ENCODE assay signal across 10 cellular contexts in the genomic region with DNA sequence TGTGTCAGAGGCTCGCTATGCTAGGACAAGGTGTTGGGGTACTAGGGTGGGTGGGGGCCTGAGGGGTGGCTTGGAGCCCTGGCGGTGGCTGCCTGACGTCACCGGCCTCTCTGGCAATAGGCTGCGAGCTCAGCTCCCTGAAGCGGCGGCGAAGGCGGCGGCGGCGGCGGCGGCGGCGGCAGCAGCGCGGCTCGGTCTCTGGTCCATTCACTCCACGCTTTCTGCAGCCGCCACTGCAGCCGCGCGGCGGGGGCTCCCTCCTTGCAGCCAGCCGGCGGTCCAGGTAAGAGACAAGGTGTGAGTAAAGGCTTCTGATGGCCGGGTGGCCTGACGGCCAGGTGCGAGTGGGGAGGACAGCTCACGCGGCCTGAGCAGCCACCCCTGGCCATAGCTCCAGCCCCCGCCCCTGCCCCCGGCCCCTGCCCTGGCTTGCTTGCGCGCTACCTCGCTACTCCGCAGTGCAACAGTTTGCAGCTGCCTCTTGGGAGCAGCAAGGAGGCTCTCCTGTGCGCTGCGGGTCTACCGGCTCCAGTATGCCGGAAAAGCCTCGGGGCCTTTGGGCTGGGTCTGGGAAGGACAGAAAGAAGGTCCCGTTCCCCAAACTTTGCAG. TPM values are rescaled to one million over a fixed set of nuclear protein-coding genes. Genes with fewer than 3 reads are reported as not detected.
DNase-seq lines count a peak whose midpoint lies in the region; ATAC-seq and TF ChIP-seq lines count a peak whose summit lies in the region.
"Had no signal": no experiment of that assay in that cellular context is flagged by ENCODE, and none has a peak within 500 bp of the region (broad histone marks: within the 10 kb centered on the region; RNA-seq: fewer than 3 reads in every experiment).

A gene (plus strand): TSS at position 210 of the 610 bp plus-strand sequence. CDS start 1,444 bp downstream, outside the sequence.

- 2% methylated on average over 25 of the region's 44 CpGs for WGBS in smooth muscle cell (ENCODE audit: low lambda C conversion rate)

- H3K9me2 ChIP-seq in GM23338 (ENCODE audit: insufficient read depth): no peaks in the 10 kb centered on the region

- H3K4me1 ChIP-seq in GM23338 (ENCODE audit: insufficient read depth) (no peaks in the 10 kb centered on the region; the same call in 1 of the 2 replicates), smooth muscle cell (ENCODE audit: low read depth) (peaks cover 7% of the 10 kb centered on the region)

- no peak within 1 kb of the TSS for H3K27ac Mint-ChIP-seq in GM23338
- H3K27ac Mint-ChIP-seq in activated CD4-positive, alpha-beta T cell treated with anti-CD3 and anti-CD28 coated beads for 36 hours: no peak within 1 kb of the TSS

- H3K36me3 ChIP-seq in GM23338 (ENCODE audit: insufficient read depth): no peaks in the 10 kb centered on the region; the same call in 1 of the 2 replicates
- no peaks in the 10 kb centered on the region for H3K36me3 ChIP-seq in smooth muscle cell (ENCODE audit: low read depth)
- H3K36me3 ChIP-seq: ovary had no signal

- DNase-seq in GM23338 (ENCODE audit: low spot score): peak; percentile 77
- DNase-seq in hepatic stellate cell (ENCODE audit: low spot score): peak; percentile 23
- no peak for DNase-seq in smooth muscle cell (lab: John Stamatoyannopoulos, UW; ENCODE audit: unreplicated experiment)
- no peak for DNase-seq in NCI-H226
- no peak for DNase-seq in central memory CD4-positive, alpha-beta T cell
- DNase-seq in activated CD4-positive, alpha-beta T cell treated with anti-CD3 and anti-CD28 coated beads for 36 hours: no peak
- DNase-seq: aorta, ovary had no signal

- peaks cover 8% of the 10 kb centered on the region for H3K4me1 Mint-ChIP-seq in GM23338
- H3K4me1 Mint-ChIP-seq in activated CD4-positive, alpha-beta T cell treated with anti-CD3 and anti-CD28 coated beads for 36 hours: no peaks in the 10 kb centered on the region

- H3K36me3 Mint-ChIP-seq in GM23338 (ENCODE audit: low read depth): no peaks in the 10 kb centered on the region
- no peaks in the 10 kb centered on the region for H3K36me3 Mint-ChIP-seq in activated CD4-positive, alpha-beta T cell treated with anti-CD3 and anti-CD28 coated beads for 36 hours (ENCODE audit: low read depth)

- H4K20me1 ChIP-seq in GM23338 (replicated peaks; ENCODE audit: insufficient read depth) (peaks cover 13% of the 10 kb centered on the region), smooth muscle cell (ENCODE audit: low read depth) (no peaks in the 10 kb centered on the region)

- ATAC-seq in GM23338 (peak; percentile 86), GM19328 (IDR thresholded peaks at IDR 0.05; ENCODE audit: unreplicated experiment) (no peak)
- ATAC-seq in activated CD4-positive, alpha-beta T cell treated with anti-CD3 and anti-CD28 coated beads for 36 hours: no peak

- no peaks in the 10 kb centered on the region for H3K9me3 ChIP-seq in smooth muscle cell (replicated peaks; ENCODE audit: low read depth)
- H3K9me3 ChIP-seq: ovary had no signal

- no peak within 1 kb of the TSS for H3K27ac ChIP-seq in GM23338 (ENCODE audit: low read depth)
- peak within 1 kb of the TSS; percentile 88 for H3K27ac ChIP-seq in angular gyrus (ENCODE audit: low read depth, low read length)
- no peak within 1 kb of the TSS for H3K27ac ChIP-seq in smooth muscle cell (ENCODE audit: low read depth)
- H3K27ac ChIP-seq: ovary had no signal

- CTCF ChIA-PET in activated CD4-positive, alpha-beta T cell treated with anti-CD3 and anti-CD28 coated beads for 36 hours (lab: Charles Lee): no interaction called here

- POLR2A ChIA-PET in activated CD4-positive, alpha-beta T cell treated with anti-CD3 and anti-CD28 coated beads for 36 hours (lab: Charles Lee): no interaction called here

- H3F3A ChIP-seq in GM23338 (replicated peaks; ENCODE audit: low read depth): no peaks in the 10 kb centered on the region
- H3F3A ChIP-seq in smooth muscle cell (ENCODE audit: low read depth): no peaks in the 10 kb centered on the region

- peak within 1 kb of the TSS; percentile 68 for H3K4me3 ChIP-seq in GM23338
- H3K4me3 ChIP-seq in smooth muscle cell: peak within 1 kb of the TSS; percentile 51
- H3K4me3 ChIP-seq: ovary had no signal

- H3K4me2 ChIP-seq in GM23338 (peak within 1 kb of the TSS; percentile 91), smooth muscle cell (peak within 1 kb of the TSS; percentile 94)

- peaks cover 35% of the 10 kb centered on the region for H3K27me3 Mint-ChIP-seq in GM23338 (ENCODE audit: insufficient read depth, low read depth, poor library complexity)
- H3K27me3 Mint-ChIP-seq in activated CD4-positive, alpha-beta T cell treated with anti-CD3 and anti-CD28 coated beads for 36 hours: peaks cover 36% of the 10 kb centered on the region

- H2AFZ ChIP-seq in GM23338 (peak within 1 kb of the TSS; percentile 96), smooth muscle cell (ENCODE audit: low read depth) (peak within 1 kb of the TSS; percentile 46)

- H3K79me2 ChIP-seq in GM23338 (replicated peaks; ENCODE audit: insufficient read depth): no peaks in the 10 kb centered on the region
- H3K79me2 ChIP-seq in smooth muscle cell (ENCODE audit: low read depth): no peaks in the 10 kb centered on the region

- no peaks in the 10 kb centered on the region for H3K9me3 Mint-ChIP-seq in GM23338
- H3K9me3 Mint-ChIP-seq in activated CD4-positive, alpha-beta T cell treated with anti-CD3 and anti-CD28 coated beads for 36 hours (ENCODE audit: low read depth): no peaks in the 10 kb centered on the region

- intact Hi-C loops in activated CD4-positive, alpha-beta T cell treated with anti-CD3 and anti-CD28 coated beads for 36 hours (cut with DNase I, micrococcal nuclease): no loop called here

- H3K4me3 Mint-ChIP-seq in GM23338: peak within 1 kb of the TSS; percentile 76
- no peak within 1 kb of the TSS for H3K4me3 Mint-ChIP-seq in activated CD4-positive, alpha-beta T cell treated with anti-CD3 and anti-CD28 coated beads for 36 hours

- no peak within 1 kb of the TSS for H3K9ac ChIP-seq in smooth muscle cell (ENCODE audit: low read depth)

- H3K27me3 ChIP-seq in GM23338 (ENCODE audit: insufficient read depth) (peaks cover 49% of the 10 kb centered on the region), smooth muscle cell (ENCODE audit: low read depth) (peaks cover 91% of the 10 kb centered on the region)
- H3K27me3 ChIP-seq: ovary had no signal

- TF ChIP-seq CTCF in GM23338 (conservative IDR thresholded peaks at IDR 0.05; ENCODE audit: low read depth in 2 of 2) (peak; percentile 10 to 20; a peak in 1 of 4 replicates), smooth muscle cell (IDR thresholded peaks at IDR 0.05; ENCODE audit: borderline replicate concordance, insufficient read depth, poor library complexity, severe bottlenecking) (no peak)

TF ChIP-seq in GM23338, 12 proteins besides CTCF, POLR2A, EP300 and RAD21:
- TF ChIP-seq NANOG (IDR thresholded peaks at IDR 0.05; ENCODE audit: borderline replicate concordance) (no peak), CREB1 (CRISPR knock-in tag; IDR thresholded peaks at IDR 0.05; ENCODE audit: low read depth) (no peak; the same call in 1 of the 2 replicates), EZH2phosphoT487 (IDR thresholded peaks at IDR 0.05; ENCODE audit: unreplicated experiment) (no peak), STAT1 (IDR thresholded peaks at IDR 0.05; ENCODE audit: unreplicated experiment) (no peak), JUNB (IDR thresholded peaks at IDR 0.05; ENCODE audit: unreplicated experiment) (no peak)
- TF ChIP-seq, protein P1, sequence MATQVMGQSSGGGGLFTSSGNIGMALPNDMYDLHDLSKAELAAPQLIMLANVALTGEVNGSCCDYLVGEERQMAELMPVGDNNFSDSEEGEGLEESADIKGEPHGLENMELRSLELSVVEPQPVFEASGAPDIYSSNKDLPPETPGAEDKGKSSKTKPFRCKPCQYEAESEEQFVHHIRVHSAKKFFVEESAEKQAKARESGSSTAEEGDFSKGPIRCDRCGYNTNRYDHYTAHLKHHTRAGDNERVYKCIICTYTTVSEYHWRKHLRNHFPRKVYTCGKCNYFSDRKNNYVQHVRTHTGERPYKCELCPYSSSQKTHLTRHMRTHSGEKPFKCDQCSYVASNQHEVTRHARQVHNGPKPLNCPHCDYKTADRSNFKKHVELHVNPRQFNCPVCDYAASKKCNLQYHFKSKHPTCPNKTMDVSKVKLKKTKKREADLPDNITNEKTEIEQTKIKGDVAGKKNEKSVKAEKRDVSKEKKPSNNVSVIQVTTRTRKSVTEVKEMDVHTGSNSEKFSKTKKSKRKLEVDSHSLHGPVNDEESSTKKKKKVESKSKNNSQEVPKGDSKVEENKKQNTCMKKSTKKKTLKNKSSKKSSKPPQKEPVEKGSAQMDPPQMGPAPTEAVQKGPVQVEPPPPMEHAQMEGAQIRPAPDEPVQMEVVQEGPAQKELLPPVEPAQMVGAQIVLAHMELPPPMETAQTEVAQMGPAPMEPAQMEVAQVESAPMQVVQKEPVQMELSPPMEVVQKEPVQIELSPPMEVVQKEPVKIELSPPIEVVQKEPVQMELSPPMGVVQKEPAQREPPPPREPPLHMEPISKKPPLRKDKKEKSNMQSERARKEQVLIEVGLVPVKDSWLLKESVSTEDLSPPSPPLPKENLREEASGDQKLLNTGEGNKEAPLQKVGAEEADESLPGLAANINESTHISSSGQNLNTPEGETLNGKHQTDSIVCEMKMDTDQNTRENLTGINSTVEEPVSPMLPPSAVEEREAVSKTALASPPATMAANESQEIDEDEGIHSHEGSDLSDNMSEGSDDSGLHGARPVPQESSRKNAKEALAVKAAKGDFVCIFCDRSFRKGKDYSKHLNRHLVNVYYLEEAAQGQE (IDR thresholded peaks at IDR 0.05; ENCODE audit: unreplicated experiment): no peak

RNA-seq across cellular contexts. Expression of the gene that starts here (rescaled TPM):
- total RNA-seq in GM23338 (2014; rRNA removed; shearing (Covaris generic)): 0.31 and 0.56 TPM in 2 replicates
- polyA plus RNA-seq in GM23338 (2016; fragmentation: Nextera tagmentation; extraction: Ambion mirVana) (0.40 and 0.50 TPM in 2 replicates), smooth muscle cell (0.24 TPM in 1 of 2 replicates, not detected in the other)
- total RNA-seq in smooth muscle cell: 0.04 and 0.18 TPM in 2 replicates
- not detected for total RNA-seq in activated CD4-positive, alpha-beta T cell treated with anti-CD3 and anti-CD28 coated beads for 36 hours
- total RNA-seq: aorta had no signal
- polyA plus RNA-seq: aorta, ovary had no signal

Comparison
In these comparisons a context has a peak if more than half of its experiments do, and no peak if none do; other contexts are left out.
1. Peak in DNase-seq, ATAC-seq, H3K4me3 ChIP-seq and H3K4me2 ChIP-seq in GM23338; RNA of the gene not detected or under 1 TPM.